In genomic region chr14:35390577-35391387, GRCh38 we compare ENCODE assay signal across 10 cellular contexts. TPM values are rescaled to one million over a fixed set of nuclear protein-coding genes. Genes with fewer than 3 reads are reported as not detected.
DNase-seq lines count a peak whose midpoint lies in the region; ATAC-seq and TF ChIP-seq lines count a peak whose summit lies in the region.
"Had no signal": no experiment of that assay in that cellular context is flagged by ENCODE, and none has a peak within 500 bp of the region (broad histone marks: within the 10 kb centered on the region; RNA-seq: fewer than 3 reads in every experiment).

No MANE protein-coding gene starts in this region.

- no peaks in the 10 kb centered on the region for H3K79me2 ChIP-seq in mammary epithelial cell (ENCODE audit: insufficient read depth, low read length)

- CTCF ChIA-PET in mammary epithelial cell (lab: Charles Lee; ENCODE audit: low non-redundant PET) = no interaction called here

- no peak overlapping the region for H3K4me3 Mint-ChIP-seq in activated naive CD8-positive, alpha-beta T cell treated with anti-CD3 and anti-CD28 coated beads, Interleukin-2, amount 50 U/mL, for 24 hours
- H3K4me3 Mint-ChIP-seq in activated naive CD8-positive, alpha-beta T cell treated with anti-CD3 and anti-CD28 coated beads for 36 hours = no peak overlapping the region
- H3K4me3 Mint-ChIP-seq: brain had no signal

- no peak overlapping the region for H2AFZ ChIP-seq in mammary epithelial cell (ENCODE audit: low read depth, low read length)

- TF ChIP-seq CTCF in mammary epithelial cell (conservative IDR thresholded peaks at IDR 0.05 in 1 of 2, IDR thresholded peaks at IDR 0.05 in 1 of 2; ENCODE audit: extremely low read depth in 1 of 2, insufficient read depth in 1 of 2, low read depth in 1 of 2, low read length in 2 of 2) (no peak), Peyer's patch (IDR thresholded peaks at IDR 0.05) (no peak)

- peak; percentile 69 for ATAC-seq in activated naive CD8-positive, alpha-beta T cell treated with anti-CD3 and anti-CD28 coated beads, Interleukin-2, amount 50 U/mL, for 24 hours
- no peak for ATAC-seq in aorta (ENCODE audit: low FRiP score)
- ATAC-seq in HG02759 (IDR thresholded peaks at IDR 0.05; ENCODE audit: unreplicated experiment) = no peak

- H3K4me1 Mint-ChIP-seq in activated naive CD8-positive, alpha-beta T cell treated with anti-CD3 and anti-CD28 coated beads, Interleukin-2, amount 50 U/mL, for 24 hours = peaks cover 5% of the 10 kb centered on the region
- peaks cover 6% of the 10 kb centered on the region for H3K4me1 Mint-ChIP-seq in activated naive CD8-positive, alpha-beta T cell treated with anti-CD3 and anti-CD28 coated beads for 36 hours

- no peak overlapping the region for H3K27ac Mint-ChIP-seq in activated naive CD8-positive, alpha-beta T cell treated with anti-CD3 and anti-CD28 coated beads, Interleukin-2, amount 50 U/mL, for 24 hours
- no peak overlapping the region for H3K27ac Mint-ChIP-seq in activated naive CD8-positive, alpha-beta T cell treated with anti-CD3 and anti-CD28 coated beads for 36 hours

- dilution Hi-C loops in mammary epithelial cell (cut with HindIII; ENCODE audit: low sequenced_read_pairs) = no loop called here

- H3K36me3 Mint-ChIP-seq in activated naive CD8-positive, alpha-beta T cell treated with anti-CD3 and anti-CD28 coated beads, Interleukin-2, amount 50 U/mL, for 24 hours (ENCODE audit: low read depth) = no peaks in the 10 kb centered on the region
- no peaks in the 10 kb centered on the region for H3K36me3 Mint-ChIP-seq in activated naive CD8-positive, alpha-beta T cell treated with anti-CD3 and anti-CD28 coated beads for 36 hours
- H3K36me3 Mint-ChIP-seq: brain had no signal

- H4K20me1 ChIP-seq in mammary epithelial cell (ENCODE audit: insufficient read depth, low read length) = no peaks in the 10 kb centered on the region

- no TSS peak for BruUV-seq in mammary epithelial cell (replicated peaks; lab: Mats Ljungman, UMichigan)

- H3K4me3 ChIP-seq in mammary epithelial cell (replicated peaks in 1 of 3; ENCODE audit: insufficient read depth in 1 of 3, low read depth in 2 of 3, low read length in 3 of 3) (no peak overlapping the region), aorta (ENCODE audit: low read length in 2 of 2) (no peak overlapping the region), MG63 (no peak overlapping the region), Peyer's patch (no peak overlapping the region)

- no peak for TF ChIP-seq POLR2A in Peyer's patch (IDR thresholded peaks at IDR 0.05)

- no peak overlapping the region for H3K27ac ChIP-seq in mammary epithelial cell (ENCODE audit: insufficient read depth, low read depth, low read length)
- no peak overlapping the region for H3K27ac ChIP-seq in aorta (ENCODE audit: low read depth in 1 of 2, low read length in 2 of 2)
- H3K27ac ChIP-seq in Peyer's patch = peak overlapping the region in 1 of 4 donors; percentile 1

- H3K9me3 ChIP-seq in mammary epithelial cell (replicated peaks; ENCODE audit: insufficient read depth, low read length) = no peaks in the 10 kb centered on the region
- no peaks in the 10 kb centered on the region for H3K9me3 ChIP-seq in aorta (ENCODE audit: control insufficient read depth, low read length)
- no peaks in the 10 kb centered on the region for H3K9me3 ChIP-seq in MG63
- H3K9me3 ChIP-seq in Peyer's patch = no peaks in the 10 kb centered on the region

- intact Hi-C loops in mammary epithelial cell (cut with micrococcal nuclease) = no loop called here
- intact Hi-C loops in aorta (cut with DNase I) = no loop called here

- H3K36me3 ChIP-seq in mammary epithelial cell (ENCODE audit: insufficient read depth, low read length) (no peaks in the 10 kb centered on the region), aorta (ENCODE audit: control insufficient read depth in 1 of 2, insufficient read depth in 2 of 2, low read length in 1 of 2) (no peaks in the 10 kb centered on the region), MG63 (no peaks in the 10 kb centered on the region), Peyer's patch (no peaks in the 10 kb centered on the region)

- H3K9me3 Mint-ChIP-seq in activated naive CD8-positive, alpha-beta T cell treated with anti-CD3 and anti-CD28 coated beads, Interleukin-2, amount 50 U/mL, for 24 hours = no peaks in the 10 kb centered on the region
- no peaks in the 10 kb centered on the region for H3K9me3 Mint-ChIP-seq in activated naive CD8-positive, alpha-beta T cell treated with anti-CD3 and anti-CD28 coated beads for 36 hours

- DNase-seq in activated naive CD8-positive, alpha-beta T cell treated with anti-CD3 and anti-CD28 coated beads, Interleukin-2, amount 50 U/mL, for 24 hours = no peak
- no peak for DNase-seq in activated naive CD8-positive, alpha-beta T cell treated with anti-CD3 and anti-CD28 coated beads for 36 hours
- peak; percentile 21 for DNase-seq in KBM-7
- DNase-seq in mammary epithelial cell = peak; percentile 31
- DNase-seq in aorta = peak; percentile 33 to 46
- DNase-seq in MG63 = no peak
- no peak for DNase-seq in Peyer's patch
- DNase-seq: stimulated activated CD4-positive, alpha-beta T cell treated with anti-CD3 and anti-CD28 coated beads, Interleukin-2, amount 100 ng/mL, for 24 hours had no signal

- 55% methylated on average over 6 of the region's 9 CpGs for WGBS in mammary epithelial cell (ENCODE audit: low coverage, missing lambda C conversion rate)
- 81 to 83% methylated on average over 9 of the region's 9 CpGs for WGBS in aorta, 2 donors

- H3K4me2 ChIP-seq in mammary epithelial cell (ENCODE audit: insufficient read depth, low read depth, low read length) = no peak overlapping the region

- in situ Hi-C loops in KBM-7 (cut with MboI; ENCODE audit: low pct_unique_long_range_greater_than_20kb, low sequenced_read_pairs) (no loop called here), mammary epithelial cell (cut with MboI; ENCODE audit: low sequenced_read_pairs in 2 of 2) (no loop called here)

- H3K27me3 ChIP-seq in mammary epithelial cell (ENCODE audit: insufficient read depth, low read length) = no peaks in the 10 kb centered on the region
- H3K27me3 ChIP-seq in aorta (ENCODE audit: control insufficient read depth in 1 of 2, insufficient read depth in 2 of 2, low read length in 1 of 2) = no peaks in the 10 kb centered on the region
- no peaks in the 10 kb centered on the region for H3K27me3 ChIP-seq in MG63
- no peaks in the 10 kb centered on the region for H3K27me3 ChIP-seq in Peyer's patch

- no peak overlapping the region for H3K9ac ChIP-seq in mammary epithelial cell (ENCODE audit: insufficient read depth, low read length)

- H3K27me3 Mint-ChIP-seq in activated naive CD8-positive, alpha-beta T cell treated with anti-CD3 and anti-CD28 coated beads, Interleukin-2, amount 50 U/mL, for 24 hours = no peaks in the 10 kb centered on the region
- H3K27me3 Mint-ChIP-seq in activated naive CD8-positive, alpha-beta T cell treated with anti-CD3 and anti-CD28 coated beads for 36 hours = no peaks in the 10 kb centered on the region

- H3K4me1 ChIP-seq in mammary epithelial cell (ENCODE audit: insufficient read depth, low read length) = peaks cover 3% of the 10 kb centered on the region
- no peaks in the 10 kb centered on the region for H3K4me1 ChIP-seq in aorta (ENCODE audit: control insufficient read depth in 1 of 2, insufficient read depth in 2 of 2, low read length in 2 of 2)
- H3K4me1 ChIP-seq in Peyer's patch = peaks cover 0 to 6% (median 0%) of the 10 kb centered on the region in 4 donors

RNA-seq across cellular contexts. Expression of gene NFKBIA, which starts 13.8 kb away (rescaled TPM):
- 100 to 1,000 TPM; 395 to 400 TPM for total RNA-seq in activated naive CD8-positive, alpha-beta T cell treated with anti-CD3 and anti-CD28 coated beads for 36 hours
- total RNA-seq in mammary epithelial cell = 10 to 100 TPM; 81.0 to 86.7 TPM
- polyA plus RNA-seq in mammary epithelial cell = 59.8 TPM
- 117 TPM for polyA minus RNA-seq in mammary epithelial cell
- total RNA-seq in aorta = 100 to 1,000 TPM; 126 to 186 TPM
- polyA plus RNA-seq in aorta = 10 to 100 TPM; 83.0 to 97.1 TPM
- total RNA-seq in MG63 (2014; rRNA removed; shearing (Covaris generic); ENCODE audit: low replicate concordance) = 37.1 and 76.7 TPM in 2 replicates
- total RNA-seq in Peyer's patch = 100 to 1,000 TPM; 210 to 873 (median 358) TPM

Comparison
In these comparisons a context has a peak if more than half of its experiments do, and no peak if none do; other contexts are left out.
1. DNase-seq: peak in KBM-7 (single experiment), mammary epithelial cell (single experiment) and aorta (2 of 2); none in activated naive CD8-positive, alpha-beta T cell treated with anti-CD3 and anti-CD28 coated beads, Interleukin-2, amount 50 U/mL, for 24 hours (single experiment), activated naive CD8-positive, alpha-beta T cell treated with anti-CD3 and anti-CD28 coated beads for 36 hours (single experiment), MG63 (single experiment) and Peyer's patch (0 of 3).